In genomic region chr5:83474986-83475385, GRCh38 we compare ENCODE assay signal across 9 cellular contexts. TPM values are rescaled to one million over a fixed set of nuclear protein-coding genes. Genes with fewer than 3 reads are reported as not detected.
DNase-seq lines count a peak whose midpoint lies in the region; ATAC-seq and TF ChIP-seq lines count a peak whose summit lies in the region.
"Had no signal": no experiment of that assay in that cellular context is flagged by ENCODE, and none has a peak within 500 bp of the region (broad histone marks: within the 10 kb centered on the region; RNA-seq: fewer than 3 reads in every experiment).

No MANE protein-coding gene starts in this region.

- H3K27me3 ChIP-seq in AG04450 (ENCODE audit: control insufficient read depth, insufficient read depth, low read length) (no peaks in the 10 kb centered on the region), HUES64 (ENCODE audit: insufficient read depth, low read length) (no peaks in the 10 kb centered on the region)
- H3K27me3 ChIP-seq: ovary had no signal

- H3K36me3 ChIP-seq in HUES64 (ENCODE audit: insufficient read depth, low read length) = peaks cover 18% of the 10 kb centered on the region
- H3K36me3 ChIP-seq: ovary had no signal

- no peak for TF ChIP-seq CTCF in AG04450 (IDR thresholded peaks at IDR 0.05; ENCODE audit: low read depth, low read length)

- ATAC-seq in HG02623 (IDR thresholded peaks at IDR 0.05; ENCODE audit: unreplicated experiment) = no peak
- ATAC-seq in GM21723 (IDR thresholded peaks at IDR 0.05; ENCODE audit: unreplicated experiment) = no peak

- peak overlapping the region; percentile 92 for H3K4me3 ChIP-seq in AG04450 (ENCODE audit: low read depth, low read length)
- H3K4me3 ChIP-seq in HUES64 (ENCODE audit: low read length) = peak overlapping the region; percentile 87

- peak overlapping the region; percentile 95 for H3K27ac ChIP-seq in AG04450 (ENCODE audit: low read depth, low read length)
- H3K27ac ChIP-seq in HUES64 (ENCODE audit: low read depth, low read length) = peak overlapping the region; percentile 94
- peak overlapping the region; percentile 54 for H3K27ac ChIP-seq in cingulate gyrus (ENCODE audit: low read depth, low read length)
- H3K27ac ChIP-seq: ovary had no signal

- 4% methylated on average over 8 of the region's 8 CpGs for WGBS in HUES64

- no peaks in the 10 kb centered on the region; the same call in 1 of the 2 replicates for H3K9me3 ChIP-seq in AG04450 (ENCODE audit: control insufficient read depth, insufficient read depth, low read length)
- H3K9me3 ChIP-seq in HUES64 (ENCODE audit: insufficient read depth, low read depth, low read length) = no peaks in the 10 kb centered on the region
- H3K9me3 ChIP-seq: ovary had no signal

- POLR2A ChIA-PET in AG04450 (lab: Yijun Ruan, JAX) = interaction anchor here (0.8 to 2.6 kb wide), 5 partner anchors 13 to 112 kb away, joined by 3 to 17 read pairs (median 5); no protein-coding TSS in a partner anchor

- H3K4me1 ChIP-seq in HUES64 (ENCODE audit: insufficient read depth, low read length) = peaks cover 47% of the 10 kb centered on the region

- DNase-seq in AG04450 (ENCODE audit: low read depth, low spot score) (no peak), myocyte (ENCODE audit: low read depth) (peak; percentile 48), GOT3 (lab: John Stamatoyannopoulos, UW) (no peak), foreskin melanocyte (no peak)

- H3K9ac ChIP-seq in HUES64 (ENCODE audit: low read depth, low read length) = peak overlapping the region; percentile 71

- CTCF ChIA-PET in AG04450 (lab: Charles Lee) = interaction anchor here (0.8 to 1.3 kb wide), 5 partner anchors 28 to 1163 kb away, joined by 3 to 10 read pairs (median 4); no protein-coding TSS in a partner anchor

RNA-seq across cellular contexts. Expression of gene VCAN, which starts 3.4 kb away (rescaled TPM):
- polyA plus RNA-seq in AG04450 (2011; rRNA removed) = 148 and 171 TPM in 2 replicates
- 403 and 406 TPM in 2 replicates for polyA minus RNA-seq in AG04450 (2011; rRNA and poly(A)+ RNA removed)
- polyA plus RNA-seq in HUES64 (2013, experiment 1 of 2) = 165 TPM
- polyA plus RNA-seq in HUES64 (2013, experiment 2 of 2) = 148 TPM
- 137 and 177 TPM in 2 replicates for total RNA-seq in myocyte
- polyA plus RNA-seq in myocyte (2012) = 120 TPM
